In genomic region chr18:2971741-2972552, GRCh38 we compare ENCODE assay signal across 9 cellular contexts. TPM values are rescaled to one million over a fixed set of nuclear protein-coding genes. Genes with fewer than 3 reads are reported as not detected.
DNase-seq lines count a peak whose midpoint lies in the region; ATAC-seq and TF ChIP-seq lines count a peak whose summit lies in the region.
"Had no signal": no experiment of that assay in that cellular context is flagged by ENCODE, and none has a peak within 500 bp of the region (broad histone marks: within the 10 kb centered on the region; RNA-seq: fewer than 3 reads in every experiment).

No MANE protein-coding gene starts in this region.

- H3K27me3 ChIP-seq in esophagus squamous epithelium (no peaks in the 10 kb centered on the region), sigmoid colon (no peaks in the 10 kb centered on the region), MG63 (no peaks in the 10 kb centered on the region)

- no peak for TF ChIP-seq EP300 in sigmoid colon (IDR thresholded peaks at IDR 0.05)

- peak; percentile 86 for ATAC-seq in HG03457 (IDR thresholded peaks at IDR 0.05; ENCODE audit: unreplicated experiment)

- intact Hi-C loops in esophagus squamous epithelium (cut with DNase I) (no loop called here), sigmoid colon (cut with DNase I) (loop anchor here (5.0 to 10.0 kb wide), 2 partner anchors 40 to 483 kb away; partner anchors contain the start of genes LPIN2 and TGIF1)

- no peaks in the 10 kb centered on the region for H3K36me3 ChIP-seq in esophagus squamous epithelium
- no peaks in the 10 kb centered on the region for H3K36me3 ChIP-seq in sigmoid colon
- H3K36me3 ChIP-seq in MG63 = peaks cover 4% of the 10 kb centered on the region

- 58 to 78% methylated on average over 18 of the region's 18 CpGs for WGBS in esophagus squamous epithelium, 2 donors
- WGBS in sigmoid colon, 2 donors = 68 to 89% methylated on average over 18 of the region's 18 CpGs

- H3K9me3 ChIP-seq in esophagus squamous epithelium (no peaks in the 10 kb centered on the region), sigmoid colon (no peaks in the 10 kb centered on the region), MG63 (no peaks in the 10 kb centered on the region)

- H3K4me3 ChIP-seq in esophagus squamous epithelium (peak overlapping the region in 2 of 4 donors; percentile 0 to 43), sigmoid colon (peak overlapping the region in 1 of 4 donors; percentile 20), MG63 (no peak overlapping the region)

- TF ChIP-seq POLR2A in esophagus squamous epithelium (IDR thresholded peaks at IDR 0.05) (peak in 2 of 4 donors; percentile 27 to 42), sigmoid colon (IDR thresholded peaks at IDR 0.05) (no peak)

- peak overlapping the region; percentile 26 to 73 (median 65) for H3K27ac ChIP-seq in esophagus squamous epithelium
- peak overlapping the region; percentile 44 to 61 (median 48) for H3K27ac ChIP-seq in sigmoid colon
- H3K27ac ChIP-seq: 22Rv1 had no signal

- H3K4me1 ChIP-seq in esophagus squamous epithelium = peaks cover 6 to 52% (median 26%) of the 10 kb centered on the region in 3 donors
- peaks cover 0 to 63% (median 30%) of the 10 kb centered on the region in 4 donors for H3K4me1 ChIP-seq in sigmoid colon

- peak; percentile 49 for DNase-seq in NK-92 treated with Interleukin-12 subunit alpha and Interleukin-12 subunit beta, amount 100 ng/mL, for 24 hours (lab: John Stamatoyannopoulos, UW)
- DNase-seq in NK-92 (lab: John Stamatoyannopoulos, UW; ENCODE audit: unreplicated experiment) (no peak), esophagus squamous epithelium (lab: John Stamatoyannopoulos, UW) (no peak), sigmoid colon (peak; percentile 69), dedifferentiated amniotic fluid mesenchymal stem cell (ENCODE audit: extremely low spot score) (no peak), MG63 (no peak)
- peak; percentile 41 to 57 for DNase-seq in activated CD8-positive, alpha-beta memory T cell treated with anti-CD3 and anti-CD28 coated beads for 4 hours (ENCODE audit: low read depth in 2 of 2)

- no peak for TF ChIP-seq CTCF in esophagus squamous epithelium (IDR thresholded peaks at IDR 0.05)
- no peak for TF ChIP-seq CTCF in sigmoid colon (IDR thresholded peaks at IDR 0.05)

RNA-seq across cellular contexts. Expression of gene LPIN2, which starts 41.0 kb away (rescaled TPM):
- total RNA-seq in esophagus squamous epithelium (10 to 100 TPM in 2 of 4 donors, 1 to 10 TPM in 2; 7.2 to 17.9 (median 12.6) TPM), sigmoid colon (10 to 100 TPM; 13.6 to 31.5 (median 18.0) TPM)
- polyA plus RNA-seq in sigmoid colon = 10 to 100 TPM; 16.2 to 34.9 (median 28.5) TPM
- 14.2 and 29.3 TPM in 2 replicates for total RNA-seq in MG63 (2014; rRNA removed; shearing (Covaris generic); ENCODE audit: low replicate concordance)

Comparison
In these comparisons a context has a peak if more than half of its experiments do, and no peak if none do; other contexts are left out.
1. DNase-seq: peak in NK-92 treated with Interleukin-12 subunit alpha and Interleukin-12 subunit beta, amount 100 ng/mL, for 24 hours (single experiment), activated CD8-positive, alpha-beta memory T cell treated with anti-CD3 and anti-CD28 coated beads for 4 hours (2 of 2) and sigmoid colon (single experiment); none in NK-92 (single experiment), esophagus squamous epithelium (single experiment), dedifferentiated amniotic fluid mesenchymal stem cell (single experiment) and MG63 (single experiment).